In genomic region chr2:201953880-201954279, GRCh38 we compare ENCODE assay signal across 22 cellular contexts.
"Had no signal": no experiment of that assay in that cellular context is flagged by ENCODE, and none has a peak within 500 bp of the region (broad histone marks: within the 10 kb centered on the region; RNA-seq: fewer than 3 reads in every experiment).

No MANE protein-coding gene starts in this region.

- H3K4me1 ChIP-seq: body of pancreas, lower lobe of right lung, spleen, uterus had no signal

- DNase-seq: activated B cell treated with CpG ODN at 0.5 μM for 24 hours; activated CD4-positive, alpha-beta T cell treated with anti-CD3 and anti-CD28 coated beads, Interleukin-2, amount 50 U/mL, for 1 hour; activated CD8-positive, alpha-beta T cell treated with anti-CD3 and anti-CD28 coated beads for 36 hours; activated naive CD8-positive, alpha-beta T cell treated with anti-CD3 and anti-CD28 coated beads, Interleukin-2, amount 50 U/mL, for 24 hours; activated T-cell treated with anti-CD3 and anti-CD28 coated beads, Interleukin-2, amount 50 U/mL, for 4 hours; body of pancreas; cortex of kidney; effector memory CD8-positive, alpha-beta T cell; erythroblast; hypothalamus; immature natural killer cell; kidney; lower lobe of right lung; mesenchymal stem cell; spleen; stimulated activated naive CD8-positive, alpha-beta T cell treated with anti-CD3 and anti-CD28 coated beads, Interleukin-15, Interleukin-2, amounts not matched to agents 100 U/mL and 50 U/mL, for 24 hours; T-helper 2 cell; trophoblast cell; uterus had no signal

- H3K27me3 ChIP-seq: body of pancreas, gastroesophageal sphincter, uterus had no signal

- H3K9me3 ChIP-seq: body of pancreas, gastroesophageal sphincter, lower lobe of right lung, spleen, thoracic aorta, uterus had no signal

- H3K4me3 ChIP-seq: body of pancreas, cardiac muscle cell, gastroesophageal sphincter, lower lobe of right lung, spleen, thoracic aorta, uterus had no signal

- H3K36me3 ChIP-seq: cardiac muscle cell, gastroesophageal sphincter, lower lobe of right lung, spleen, thoracic aorta, uterus had no signal

- H3K27ac ChIP-seq: body of pancreas, cardiac muscle cell, gastroesophageal sphincter, lower lobe of right lung, spleen, thoracic aorta, uterus had no signal

- ATAC-seq: activated CD8-positive, alpha-beta T cell treated with anti-CD3 and anti-CD28 coated beads for 36 hours; activated naive CD8-positive, alpha-beta T cell treated with anti-CD3 and anti-CD28 coated beads, Interleukin-2, amount 50 U/mL, for 24 hours; activated T-cell treated with anti-CD3 and anti-CD28 coated beads, Interleukin-2, amount 50 U/mL, for 4 hours; body of pancreas; effector memory CD8-positive, alpha-beta T cell; gastroesophageal sphincter; lower lobe of right lung; stimulated activated naive CD8-positive, alpha-beta T cell treated with anti-CD3 and anti-CD28 coated beads, Interleukin-15, Interleukin-2, amounts not matched to agents 100 U/mL and 50 U/mL, for 24 hours had no signal
